In the genomic region with DNA sequence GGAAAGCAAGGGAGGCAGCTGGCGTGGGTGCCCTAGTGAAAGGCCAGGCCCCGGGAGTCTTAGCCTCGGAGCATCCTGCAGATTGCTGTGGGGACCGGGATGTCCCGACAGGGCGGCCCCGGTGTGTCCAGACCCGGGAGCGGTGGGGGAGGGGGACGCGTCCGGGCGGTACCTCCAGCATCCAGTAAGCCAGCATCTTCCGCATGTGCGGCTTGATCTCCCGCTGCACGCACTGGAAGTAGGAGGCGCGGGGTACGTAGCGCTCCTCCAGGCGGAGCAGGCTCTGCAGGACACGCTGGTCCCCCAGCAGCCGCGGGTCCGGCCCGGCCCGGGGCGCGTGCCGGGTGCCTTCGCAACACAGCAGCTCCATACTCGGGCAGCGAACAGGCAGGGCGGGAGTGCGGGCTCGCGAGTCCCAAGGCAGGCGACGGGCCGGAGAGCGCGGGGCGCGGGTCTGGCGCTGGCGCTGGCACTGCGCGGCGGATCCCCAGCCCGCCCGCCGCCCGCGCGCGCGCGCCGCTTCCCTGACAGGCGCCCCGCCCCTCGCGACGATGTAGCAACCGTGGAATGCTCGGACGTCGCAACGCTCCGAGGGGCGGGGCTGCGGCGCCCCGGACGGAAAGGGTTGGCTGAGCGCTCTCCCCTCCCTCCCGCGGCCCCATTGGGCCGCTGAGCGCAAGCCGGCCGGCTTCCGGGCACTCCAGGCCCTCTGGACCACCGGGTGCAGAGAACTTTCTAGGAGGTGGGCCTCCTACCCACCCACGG, we compare ENCODE assay signal across 1 cellular context.
A peak's percentile ranks its signal among the peaks of the same experiment; 100 is the strongest.
TF ChIP-seq lines count a peak whose summit lies in the region.

A gene (minus strand): TSS at position 529 of the 765 bp plus-strand sequence. CDS start 159 bp downstream, at position 370.

TF ChIP-seq in HepG2, 621 proteins besides CTCF, POLR2A, EP300 and RAD21 (continued from another document and continues in another):
- TF ChIP-seq, protein P1, sequence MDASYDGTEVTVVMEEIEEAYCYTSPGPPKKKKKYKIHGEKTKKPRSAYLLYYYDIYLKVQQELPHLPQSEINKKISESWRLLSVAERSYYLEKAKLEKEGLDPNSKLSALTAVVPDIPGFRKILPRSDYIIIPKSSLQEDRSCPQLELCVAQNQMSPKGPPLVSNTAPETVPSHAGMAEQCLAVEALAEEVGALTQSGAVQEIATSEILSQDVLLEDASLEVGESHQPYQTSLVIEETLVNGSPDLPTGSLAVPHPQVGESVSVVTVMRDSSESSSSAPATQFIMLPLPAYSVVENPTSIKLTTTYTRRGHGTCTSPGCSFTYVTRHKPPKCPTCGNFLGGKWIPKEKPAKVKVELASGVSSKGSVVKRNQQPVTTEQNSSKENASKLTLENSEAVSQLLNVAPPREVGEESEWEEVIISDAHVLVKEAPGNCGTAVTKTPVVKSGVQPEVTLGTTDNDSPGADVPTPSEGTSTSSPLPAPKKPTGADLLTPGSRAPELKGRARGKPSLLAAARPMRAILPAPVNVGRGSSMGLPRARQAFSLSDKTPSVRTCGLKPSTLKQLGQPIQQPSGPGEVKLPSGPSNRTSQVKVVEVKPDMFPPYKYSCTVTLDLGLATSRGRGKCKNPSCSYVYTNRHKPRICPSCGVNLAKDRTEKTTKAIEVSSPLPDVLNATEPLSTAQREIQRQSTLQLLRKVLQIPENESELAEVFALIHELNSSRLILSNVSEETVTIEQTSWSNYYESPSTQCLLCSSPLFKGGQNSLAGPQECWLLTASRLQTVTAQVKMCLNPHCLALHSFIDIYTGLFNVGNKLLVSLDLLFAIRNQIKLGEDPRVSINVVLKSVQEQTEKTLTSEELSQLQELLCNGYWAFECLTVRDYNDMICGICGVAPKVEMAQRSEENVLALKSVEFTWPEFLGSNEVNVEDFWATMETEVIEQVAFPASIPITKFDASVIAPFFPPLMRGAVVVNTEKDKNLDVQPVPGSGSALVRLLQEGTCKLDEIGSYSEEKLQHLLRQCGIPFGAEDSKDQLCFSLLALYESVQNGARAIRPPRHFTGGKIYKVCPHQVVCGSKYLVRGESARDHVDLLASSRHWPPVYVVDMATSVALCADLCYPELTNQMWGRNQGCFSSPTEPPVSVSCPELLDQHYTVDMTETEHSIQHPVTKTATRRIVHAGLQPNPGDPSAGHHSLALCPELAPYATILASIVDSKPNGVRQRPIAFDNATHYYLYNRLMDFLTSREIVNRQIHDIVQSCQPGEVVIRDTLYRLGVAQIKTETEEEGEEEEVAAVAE (CRISPR knock-in tag; IDR thresholded peaks at IDR 0.05; ENCODE audit: borderline replicate concordance), result no peak
- TF ChIP-seq GATA4 (IDR thresholded peaks at IDR 0.05; ENCODE audit: borderline replicate concordance, low read depth) (no peak), ZNF484 (CRISPR knock-in tag; IDR thresholded peaks at IDR 0.05; ENCODE audit: borderline replicate concordance, low read depth) (no peak), ZNF891 (CRISPR knock-in tag; IDR thresholded peaks at IDR 0.05) (0 out of 2 replicates have a peak, but pooled peaks have one; percentile 56), SIN3A (IDR thresholded peaks at IDR 0.05; ENCODE audit: borderline replicate concordance, low read depth, low read length) (peak; percentile 91), KLF15 (CRISPR knock-in tag; IDR thresholded peaks at IDR 0.05; ENCODE audit: borderline replicate concordance) (no peak; the same call in 1 of the 2 replicates), CC2D1A (CRISPR knock-in tag; IDR thresholded peaks at IDR 0.05) (no peak), ARNTL (CRISPR knock-in tag; IDR thresholded peaks at IDR 0.05) (peak; percentile 57; the same call in 1 of the 2 replicates), GZF1 (CRISPR knock-in tag; IDR thresholded peaks at IDR 0.05) (no peak), ZNF510 (CRISPR knock-in tag; IDR thresholded peaks at IDR 0.05; ENCODE audit: low read depth) (peak; percentile 33; the same call in 1 of the 2 replicates), CBX5 (CRISPR knock-in tag; IDR thresholded peaks at IDR 0.05; ENCODE audit: borderline replicate concordance) (no peak; the same call in 1 of the 2 replicates), ZNF776 (CRISPR knock-in tag; IDR thresholded peaks at IDR 0.05) (no peak), CENPX (CRISPR knock-in tag; IDR thresholded peaks at IDR 0.05) (no peak), AGO1 (IDR thresholded peaks at IDR 0.05; ENCODE audit: low read depth, low read length, poor library complexity, severe bottlenecking) (no peak), ZNF567 (CRISPR knock-in tag; IDR thresholded peaks at IDR 0.05; ENCODE audit: borderline replicate concordance) (no peak), ZNF781 (CRISPR knock-in tag; IDR thresholded peaks at IDR 0.05; ENCODE audit: borderline replicate concordance, not compliant biosample characterization) (no peak), ATF7-NPFF (CRISPR knock-in tag; IDR thresholded peaks at IDR 0.05; ENCODE audit: low read depth) (no peak; the same call in 1 of the 2 replicates), NBN (conservative IDR thresholded peaks at IDR 0.05) (no peak), ELF1 (CRISPR knock-in tag; IDR thresholded peaks at IDR 0.05) (peak; percentile 79), NFE2L1 (CRISPR knock-in tag; IDR thresholded peaks at IDR 0.05; ENCODE audit: borderline replicate concordance) (no peak), RFX1 (IDR thresholded peaks at IDR 0.05) (no peak; the same call in 1 of the 2 replicates), ZNF224 (CRISPR knock-in tag; IDR thresholded peaks at IDR 0.05) (no peak), MBNL3 (CRISPR knock-in tag; conservative IDR thresholded peaks at IDR 0.05) (no peak), ZNF468 (CRISPR knock-in tag; IDR thresholded peaks at IDR 0.05) (no peak)
- TF ChIP-seq, protein P2, sequence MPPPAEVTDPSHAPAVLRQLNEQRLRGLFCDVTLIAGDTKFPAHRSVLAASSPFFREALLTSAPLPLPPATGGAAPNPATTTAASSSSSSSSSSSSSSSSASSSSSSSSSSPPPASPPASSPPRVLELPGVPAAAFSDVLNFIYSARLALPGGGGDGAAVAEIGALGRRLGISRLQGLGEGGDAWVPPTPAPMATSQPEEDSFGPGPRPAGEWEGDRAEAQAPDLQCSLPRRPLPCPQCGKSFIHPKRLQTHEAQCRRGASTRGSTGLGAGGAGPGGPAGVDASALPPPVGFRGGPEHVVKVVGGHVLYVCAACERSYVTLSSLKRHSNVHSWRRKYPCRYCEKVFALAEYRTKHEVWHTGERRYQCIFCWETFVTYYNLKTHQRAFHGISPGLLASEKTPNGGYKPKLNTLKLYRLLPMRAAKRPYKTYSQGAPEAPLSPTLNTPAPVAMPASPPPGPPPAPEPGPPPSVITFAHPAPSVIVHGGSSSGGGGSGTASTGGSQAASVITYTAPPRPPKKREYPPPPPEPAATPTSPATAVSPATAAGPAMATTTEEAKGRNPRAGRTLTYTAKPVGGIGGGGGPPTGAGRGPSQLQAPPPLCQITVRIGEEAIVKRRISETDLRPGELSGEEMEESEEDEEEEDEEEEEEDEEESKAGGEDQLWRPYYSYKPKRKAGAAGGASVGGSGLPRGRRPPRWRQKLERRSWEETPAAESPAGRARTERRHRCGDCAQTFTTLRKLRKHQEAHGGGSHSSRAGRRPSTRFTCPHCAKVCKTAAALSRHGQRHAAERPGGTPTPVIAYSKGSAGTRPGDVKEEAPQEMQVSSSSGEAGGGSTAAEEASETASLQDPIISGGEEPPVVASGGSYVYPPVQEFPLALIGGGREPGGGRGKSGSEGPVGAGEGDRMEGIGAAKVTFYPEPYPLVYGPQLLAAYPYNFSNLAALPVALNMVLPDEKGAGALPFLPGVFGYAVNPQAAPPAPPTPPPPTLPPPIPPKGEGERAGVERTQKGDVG (CRISPR knock-in tag; IDR thresholded peaks at IDR 0.05; ENCODE audit: borderline replicate concordance), result no peak
- TF ChIP-seq, protein P3, sequence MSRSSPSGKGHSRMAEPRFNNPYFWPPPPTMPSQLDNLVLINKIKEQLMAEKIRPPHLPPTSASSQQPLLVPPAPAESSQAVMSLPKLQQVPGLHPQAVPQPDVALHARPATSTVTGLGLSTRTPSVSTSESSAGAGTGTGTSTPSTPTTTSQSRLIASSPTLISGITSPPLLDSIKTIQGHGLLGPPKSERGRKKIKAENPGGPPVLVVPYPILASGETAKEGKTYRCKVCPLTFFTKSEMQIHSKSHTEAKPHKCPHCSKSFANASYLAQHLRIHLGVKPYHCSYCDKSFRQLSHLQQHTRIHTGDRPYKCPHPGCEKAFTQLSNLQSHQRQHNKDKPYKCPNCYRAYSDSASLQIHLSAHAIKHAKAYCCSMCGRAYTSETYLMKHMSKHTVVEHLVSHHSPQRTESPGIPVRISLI (CRISPR knock-in tag; IDR thresholded peaks at IDR 0.05; ENCODE audit: borderline replicate concordance), result 0 out of 2 replicates have a peak, but pooled peaks have one; percentile 27
- TF ChIP-seq, protein P4, sequence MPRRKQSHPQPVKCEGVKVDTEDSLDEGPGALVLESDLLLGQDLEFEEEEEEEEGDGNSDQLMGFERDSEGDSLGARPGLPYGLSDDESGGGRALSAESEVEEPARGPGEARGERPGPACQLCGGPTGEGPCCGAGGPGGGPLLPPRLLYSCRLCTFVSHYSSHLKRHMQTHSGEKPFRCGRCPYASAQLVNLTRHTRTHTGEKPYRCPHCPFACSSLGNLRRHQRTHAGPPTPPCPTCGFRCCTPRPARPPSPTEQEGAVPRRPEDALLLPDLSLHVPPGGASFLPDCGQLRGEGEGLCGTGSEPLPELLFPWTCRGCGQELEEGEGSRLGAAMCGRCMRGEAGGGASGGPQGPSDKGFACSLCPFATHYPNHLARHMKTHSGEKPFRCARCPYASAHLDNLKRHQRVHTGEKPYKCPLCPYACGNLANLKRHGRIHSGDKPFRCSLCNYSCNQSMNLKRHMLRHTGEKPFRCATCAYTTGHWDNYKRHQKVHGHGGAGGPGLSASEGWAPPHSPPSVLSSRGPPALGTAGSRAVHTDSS (CRISPR knock-in tag; conservative IDR thresholded peaks at IDR 0.05), result no peak; the same call in 1 of the 2 replicates
- TF ChIP-seq, protein P5, sequence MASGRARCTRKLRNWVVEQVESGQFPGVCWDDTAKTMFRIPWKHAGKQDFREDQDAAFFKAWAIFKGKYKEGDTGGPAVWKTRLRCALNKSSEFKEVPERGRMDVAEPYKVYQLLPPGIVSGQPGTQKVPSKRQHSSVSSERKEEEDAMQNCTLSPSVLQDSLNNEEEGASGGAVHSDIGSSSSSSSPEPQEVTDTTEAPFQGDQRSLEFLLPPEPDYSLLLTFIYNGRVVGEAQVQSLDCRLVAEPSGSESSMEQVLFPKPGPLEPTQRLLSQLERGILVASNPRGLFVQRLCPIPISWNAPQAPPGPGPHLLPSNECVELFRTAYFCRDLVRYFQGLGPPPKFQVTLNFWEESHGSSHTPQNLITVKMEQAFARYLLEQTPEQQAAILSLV (CRISPR knock-in tag; IDR thresholded peaks at IDR 0.05; ENCODE audit: borderline replicate concordance), result no peak; the same call in 1 of the 2 replicates
- TF ChIP-seq, protein P6, sequence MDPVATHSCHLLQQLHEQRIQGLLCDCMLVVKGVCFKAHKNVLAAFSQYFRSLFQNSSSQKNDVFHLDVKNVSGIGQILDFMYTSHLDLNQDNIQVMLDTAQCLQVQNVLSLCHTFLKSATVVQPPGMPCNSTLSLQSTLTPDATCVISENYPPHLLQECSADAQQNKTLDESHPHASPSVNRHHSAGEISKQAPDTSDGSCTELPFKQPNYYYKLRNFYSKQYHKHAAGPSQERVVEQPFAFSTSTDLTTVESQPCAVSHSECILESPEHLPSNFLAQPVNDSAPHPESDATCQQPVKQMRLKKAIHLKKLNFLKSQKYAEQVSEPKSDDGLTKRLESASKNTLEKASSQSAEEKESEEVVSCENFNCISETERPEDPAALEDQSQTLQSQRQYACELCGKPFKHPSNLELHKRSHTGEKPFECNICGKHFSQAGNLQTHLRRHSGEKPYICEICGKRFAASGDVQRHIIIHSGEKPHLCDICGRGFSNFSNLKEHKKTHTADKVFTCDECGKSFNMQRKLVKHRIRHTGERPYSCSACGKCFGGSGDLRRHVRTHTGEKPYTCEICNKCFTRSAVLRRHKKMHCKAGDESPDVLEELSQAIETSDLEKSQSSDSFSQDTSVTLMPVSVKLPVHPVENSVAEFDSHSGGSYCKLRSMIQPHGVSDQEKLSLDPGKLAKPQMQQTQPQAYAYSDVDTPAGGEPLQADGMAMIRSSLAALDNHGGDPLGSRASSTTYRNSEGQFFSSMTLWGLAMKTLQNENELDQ (CRISPR knock-in tag; IDR thresholded peaks at IDR 0.05; ENCODE audit: borderline replicate concordance), result no peak
- TF ChIP-seq, protein P7, sequence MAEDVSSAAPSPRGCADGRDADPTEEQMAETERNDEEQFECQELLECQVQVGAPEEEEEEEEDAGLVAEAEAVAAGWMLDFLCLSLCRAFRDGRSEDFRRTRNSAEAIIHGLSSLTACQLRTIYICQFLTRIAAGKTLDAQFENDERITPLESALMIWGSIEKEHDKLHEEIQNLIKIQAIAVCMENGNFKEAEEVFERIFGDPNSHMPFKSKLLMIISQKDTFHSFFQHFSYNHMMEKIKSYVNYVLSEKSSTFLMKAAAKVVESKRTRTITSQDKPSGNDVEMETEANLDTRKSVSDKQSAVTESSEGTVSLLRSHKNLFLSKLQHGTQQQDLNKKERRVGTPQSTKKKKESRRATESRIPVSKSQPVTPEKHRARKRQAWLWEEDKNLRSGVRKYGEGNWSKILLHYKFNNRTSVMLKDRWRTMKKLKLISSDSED (CRISPR knock-in tag; IDR thresholded peaks at IDR 0.05), result no peak
- TF ChIP-seq, protein P8, sequence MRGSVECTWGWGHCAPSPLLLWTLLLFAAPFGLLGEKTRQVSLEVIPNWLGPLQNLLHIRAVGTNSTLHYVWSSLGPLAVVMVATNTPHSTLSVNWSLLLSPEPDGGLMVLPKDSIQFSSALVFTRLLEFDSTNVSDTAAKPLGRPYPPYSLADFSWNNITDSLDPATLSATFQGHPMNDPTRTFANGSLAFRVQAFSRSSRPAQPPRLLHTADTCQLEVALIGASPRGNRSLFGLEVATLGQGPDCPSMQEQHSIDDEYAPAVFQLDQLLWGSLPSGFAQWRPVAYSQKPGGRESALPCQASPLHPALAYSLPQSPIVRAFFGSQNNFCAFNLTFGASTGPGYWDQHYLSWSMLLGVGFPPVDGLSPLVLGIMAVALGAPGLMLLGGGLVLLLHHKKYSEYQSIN (CRISPR knock-in tag; IDR thresholded peaks at IDR 0.05; ENCODE audit: borderline replicate concordance), result no peak
- TF ChIP-seq, protein P9, sequence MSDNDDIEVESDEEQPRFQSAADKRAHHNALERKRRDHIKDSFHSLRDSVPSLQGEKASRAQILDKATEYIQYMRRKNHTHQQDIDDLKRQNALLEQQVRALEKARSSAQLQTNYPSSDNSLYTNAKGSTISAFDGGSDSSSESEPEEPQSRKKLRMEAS (IDR thresholded peaks at IDR 0.05), result peak; percentile 58
- TF ChIP-seq, protein P10, sequence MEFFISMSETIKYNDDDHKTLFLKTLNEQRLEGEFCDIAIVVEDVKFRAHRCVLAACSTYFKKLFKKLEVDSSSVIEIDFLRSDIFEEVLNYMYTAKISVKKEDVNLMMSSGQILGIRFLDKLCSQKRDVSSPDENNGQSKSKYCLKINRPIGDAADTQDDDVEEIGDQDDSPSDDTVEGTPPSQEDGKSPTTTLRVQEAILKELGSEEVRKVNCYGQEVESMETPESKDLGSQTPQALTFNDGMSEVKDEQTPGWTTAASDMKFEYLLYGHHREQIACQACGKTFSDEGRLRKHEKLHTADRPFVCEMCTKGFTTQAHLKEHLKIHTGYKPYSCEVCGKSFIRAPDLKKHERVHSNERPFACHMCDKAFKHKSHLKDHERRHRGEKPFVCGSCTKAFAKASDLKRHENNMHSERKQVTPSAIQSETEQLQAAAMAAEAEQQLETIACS (CRISPR knock-in tag; IDR thresholded peaks at IDR 0.05), result peak; percentile 72
